Comparison of ENCODE assay signal across 1 cellular context in the genomic region with DNA sequence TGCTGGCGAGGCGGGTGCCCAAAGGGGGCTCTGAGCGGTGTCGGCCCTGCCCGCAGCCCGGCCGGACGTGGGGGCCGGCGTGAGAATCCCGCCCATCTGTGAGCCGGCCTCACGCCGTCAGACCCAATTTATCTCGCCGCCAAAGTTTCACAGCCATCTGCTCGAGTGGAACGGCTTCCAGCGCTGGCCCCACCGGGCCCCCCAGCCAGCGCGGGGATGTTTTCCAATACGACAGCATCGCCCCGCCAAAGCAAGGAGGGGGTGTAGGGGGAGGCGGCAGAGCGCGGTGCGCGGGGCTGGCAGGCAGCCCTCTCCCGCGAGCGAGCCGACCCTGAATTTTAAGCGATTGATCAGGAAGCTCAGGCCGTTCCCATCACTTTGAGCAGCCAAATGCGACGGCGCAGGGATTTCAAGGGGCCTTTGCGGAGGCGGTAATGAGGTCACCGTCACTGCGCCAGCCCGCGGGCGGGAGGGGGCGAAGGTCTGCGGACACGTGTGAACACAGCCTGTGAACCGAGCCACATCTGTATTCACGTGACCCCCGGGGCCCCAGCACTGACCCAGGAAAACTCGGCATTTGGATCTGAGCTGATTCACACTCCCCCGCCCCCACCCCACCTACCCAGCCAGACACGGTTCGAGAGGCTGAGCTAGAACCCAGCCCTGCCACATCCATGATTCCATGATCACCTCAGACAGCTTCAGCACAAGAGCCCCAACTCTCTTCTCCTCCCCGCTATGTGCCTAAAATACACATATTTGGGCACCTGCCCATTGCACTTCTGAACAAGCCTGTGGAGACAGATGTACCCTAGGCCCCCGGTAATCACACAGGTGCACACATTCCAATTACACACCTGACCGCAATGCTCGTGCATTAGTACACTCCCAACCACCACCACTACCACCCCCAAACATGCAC.
TF ChIP-seq lines count a peak whose summit lies in the region.

No MANE protein-coding gene starts in this region.

TF ChIP-seq in HepG2, 621 proteins besides CTCF, POLR2A, EP300 and RAD21 (continued from another document and continues in another):
- TF ChIP-seq, protein P1, sequence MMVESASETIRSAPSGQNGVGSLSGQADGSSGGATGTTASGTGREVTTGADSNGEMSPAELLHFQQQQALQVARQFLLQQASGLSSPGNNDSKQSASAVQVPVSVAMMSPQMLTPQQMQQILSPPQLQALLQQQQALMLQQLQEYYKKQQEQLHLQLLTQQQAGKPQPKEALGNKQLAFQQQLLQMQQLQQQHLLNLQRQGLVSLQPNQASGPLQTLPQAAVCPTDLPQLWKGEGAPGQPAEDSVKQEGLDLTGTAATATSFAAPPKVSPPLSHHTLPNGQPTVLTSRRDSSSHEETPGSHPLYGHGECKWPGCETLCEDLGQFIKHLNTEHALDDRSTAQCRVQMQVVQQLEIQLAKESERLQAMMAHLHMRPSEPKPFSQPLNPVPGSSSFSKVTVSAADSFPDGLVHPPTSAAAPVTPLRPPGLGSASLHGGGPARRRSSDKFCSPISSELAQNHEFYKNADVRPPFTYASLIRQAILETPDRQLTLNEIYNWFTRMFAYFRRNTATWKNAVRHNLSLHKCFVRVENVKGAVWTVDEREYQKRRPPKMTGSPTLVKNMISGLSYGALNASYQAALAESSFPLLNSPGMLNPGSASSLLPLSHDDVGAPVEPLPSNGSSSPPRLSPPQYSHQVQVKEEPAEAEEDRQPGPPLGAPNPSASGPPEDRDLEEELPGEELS (CRISPR knock-in tag; IDR thresholded peaks at IDR 0.05) = peak; percentile 54; the same call in 1 of the 2 replicates
- TF ChIP-seq, protein P2, sequence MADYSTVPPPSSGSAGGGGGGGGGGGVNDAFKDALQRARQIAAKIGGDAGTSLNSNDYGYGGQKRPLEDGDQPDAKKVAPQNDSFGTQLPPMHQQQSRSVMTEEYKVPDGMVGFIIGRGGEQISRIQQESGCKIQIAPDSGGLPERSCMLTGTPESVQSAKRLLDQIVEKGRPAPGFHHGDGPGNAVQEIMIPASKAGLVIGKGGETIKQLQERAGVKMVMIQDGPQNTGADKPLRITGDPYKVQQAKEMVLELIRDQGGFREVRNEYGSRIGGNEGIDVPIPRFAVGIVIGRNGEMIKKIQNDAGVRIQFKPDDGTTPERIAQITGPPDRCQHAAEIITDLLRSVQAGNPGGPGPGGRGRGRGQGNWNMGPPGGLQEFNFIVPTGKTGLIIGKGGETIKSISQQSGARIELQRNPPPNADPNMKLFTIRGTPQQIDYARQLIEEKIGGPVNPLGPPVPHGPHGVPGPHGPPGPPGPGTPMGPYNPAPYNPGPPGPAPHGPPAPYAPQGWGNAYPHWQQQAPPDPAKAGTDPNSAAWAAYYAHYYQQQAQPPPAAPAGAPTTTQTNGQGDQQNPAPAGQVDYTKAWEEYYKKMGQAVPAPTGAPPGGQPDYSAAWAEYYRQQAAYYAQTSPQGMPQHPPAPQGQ (CRISPR knock-in tag; IDR thresholded peaks at IDR 0.05; ENCODE audit: borderline replicate concordance) = no peak
- TF ChIP-seq ZNF138 (CRISPR knock-in tag; IDR thresholded peaks at IDR 0.05; ENCODE audit: low read depth) = no peak
- peak; percentile 8; the same call in 1 of the 2 replicates for TF ChIP-seq NAIF1 (CRISPR knock-in tag; IDR thresholded peaks at IDR 0.05; ENCODE audit: borderline replicate concordance)
- TF ChIP-seq MLLT10 (CRISPR knock-in tag; IDR thresholded peaks at IDR 0.05) = no peak
- TF ChIP-seq, protein P3, sequence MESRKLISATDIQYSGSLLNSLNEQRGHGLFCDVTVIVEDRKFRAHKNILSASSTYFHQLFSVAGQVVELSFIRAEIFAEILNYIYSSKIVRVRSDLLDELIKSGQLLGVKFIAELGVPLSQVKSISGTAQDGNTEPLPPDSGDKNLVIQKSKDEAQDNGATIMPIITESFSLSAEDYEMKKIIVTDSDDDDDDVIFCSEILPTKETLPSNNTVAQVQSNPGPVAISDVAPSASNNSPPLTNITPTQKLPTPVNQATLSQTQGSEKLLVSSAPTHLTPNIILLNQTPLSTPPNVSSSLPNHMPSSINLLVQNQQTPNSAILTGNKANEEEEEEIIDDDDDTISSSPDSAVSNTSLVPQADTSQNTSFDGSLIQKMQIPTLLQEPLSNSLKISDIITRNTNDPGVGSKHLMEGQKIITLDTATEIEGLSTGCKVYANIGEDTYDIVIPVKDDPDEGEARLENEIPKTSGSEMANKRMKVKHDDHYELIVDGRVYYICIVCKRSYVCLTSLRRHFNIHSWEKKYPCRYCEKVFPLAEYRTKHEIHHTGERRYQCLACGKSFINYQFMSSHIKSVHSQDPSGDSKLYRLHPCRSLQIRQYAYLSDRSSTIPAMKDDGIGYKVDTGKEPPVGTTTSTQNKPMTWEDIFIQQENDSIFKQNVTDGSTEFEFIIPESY (CRISPR knock-in tag; IDR thresholded peaks at IDR 0.05) = no peak
- no peak for TF ChIP-seq NFE2L2 (IDR thresholded peaks at IDR 0.05; ENCODE audit: low read length)
- TF ChIP-seq TEAD3 (CRISPR knock-in tag; optimal IDR thresholded peaks at IDR 0.05; ENCODE audit: borderline replicate concordance) = no peak
- no peak for TF ChIP-seq CHD2 (IDR thresholded peaks at IDR 0.05; ENCODE audit: low read depth, low read length)
- TF ChIP-seq CENPT (CRISPR knock-in tag; IDR thresholded peaks at IDR 0.05; ENCODE audit: low read depth) = no peak
- TF ChIP-seq, protein P4, sequence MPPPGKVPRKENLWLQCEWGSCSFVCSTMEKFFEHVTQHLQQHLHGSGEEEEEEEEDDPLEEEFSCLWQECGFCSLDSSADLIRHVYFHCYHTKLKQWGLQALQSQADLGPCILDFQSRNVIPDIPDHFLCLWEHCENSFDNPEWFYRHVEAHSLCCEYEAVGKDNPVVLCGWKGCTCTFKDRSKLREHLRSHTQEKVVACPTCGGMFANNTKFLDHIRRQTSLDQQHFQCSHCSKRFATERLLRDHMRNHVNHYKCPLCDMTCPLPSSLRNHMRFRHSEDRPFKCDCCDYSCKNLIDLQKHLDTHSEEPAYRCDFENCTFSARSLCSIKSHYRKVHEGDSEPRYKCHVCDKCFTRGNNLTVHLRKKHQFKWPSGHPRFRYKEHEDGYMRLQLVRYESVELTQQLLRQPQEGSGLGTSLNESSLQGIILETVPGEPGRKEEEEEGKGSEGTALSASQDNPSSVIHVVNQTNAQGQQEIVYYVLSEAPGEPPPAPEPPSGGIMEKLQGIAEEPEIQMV (CRISPR knock-in tag; IDR thresholded peaks at IDR 0.05; ENCODE audit: low read depth) = peak; percentile 38; the same call in 1 of the 2 replicates
- peak; percentile 62; the same call in 1 of the 2 replicates for TF ChIP-seq BRD4 (CRISPR knock-in tag; IDR thresholded peaks at IDR 0.05)
- TF ChIP-seq ZNF552 (CRISPR knock-in tag; IDR thresholded peaks at IDR 0.05; ENCODE audit: borderline replicate concordance) = no peak
- no peak for TF ChIP-seq KDM4B (CRISPR knock-in tag; IDR thresholded peaks at IDR 0.05)
- TF ChIP-seq SATB2 (CRISPR knock-in tag; IDR thresholded peaks at IDR 0.05) = no peak
- TF ChIP-seq, protein P5, sequence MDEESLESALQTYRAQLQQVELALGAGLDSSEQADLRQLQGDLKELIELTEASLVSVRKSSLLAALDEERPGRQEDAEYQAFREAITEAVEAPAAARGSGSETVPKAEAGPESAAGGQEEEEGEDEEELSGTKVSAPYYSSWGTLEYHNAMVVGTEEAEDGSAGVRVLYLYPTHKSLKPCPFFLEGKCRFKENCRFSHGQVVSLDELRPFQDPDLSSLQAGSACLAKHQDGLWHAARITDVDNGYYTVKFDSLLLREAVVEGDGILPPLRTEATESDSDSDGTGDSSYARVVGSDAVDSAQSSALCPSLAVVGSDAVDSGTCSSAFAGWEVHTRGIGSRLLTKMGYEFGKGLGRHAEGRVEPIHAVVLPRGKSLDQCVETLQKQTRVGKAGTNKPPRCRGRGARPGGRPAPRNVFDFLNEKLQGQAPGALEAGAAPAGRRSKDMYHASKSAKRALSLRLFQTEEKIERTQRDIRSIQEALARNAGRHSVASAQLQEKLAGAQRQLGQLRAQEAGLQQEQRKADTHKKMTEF (CRISPR knock-in tag; IDR thresholded peaks at IDR 0.05) = peak; percentile 38; the same call in 1 of the 2 replicates
- no peak for TF ChIP-seq MBD4 (IDR thresholded peaks at IDR 0.05; ENCODE audit: borderline replicate concordance, low read length)
- no peak for TF ChIP-seq ONECUT2 (CRISPR knock-in tag; IDR thresholded peaks at IDR 0.05)
- TF ChIP-seq, protein P6, sequence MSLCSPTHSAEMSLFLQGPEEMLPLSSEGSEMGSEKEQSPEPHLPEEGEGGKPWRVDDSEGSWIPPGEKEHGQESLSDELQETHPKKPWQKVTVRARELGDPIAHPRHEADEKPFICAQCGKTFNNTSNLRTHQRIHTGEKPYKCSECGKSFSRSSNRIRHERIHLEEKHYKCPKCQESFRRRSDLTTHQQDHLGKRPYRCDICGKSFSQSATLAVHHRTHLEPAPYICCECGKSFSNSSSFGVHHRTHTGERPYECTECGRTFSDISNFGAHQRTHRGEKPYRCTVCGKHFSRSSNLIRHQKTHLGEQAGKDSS (CRISPR knock-in tag; IDR thresholded peaks at IDR 0.05; ENCODE audit: borderline replicate concordance, low read depth) = no peak
- TF ChIP-seq, protein P7, sequence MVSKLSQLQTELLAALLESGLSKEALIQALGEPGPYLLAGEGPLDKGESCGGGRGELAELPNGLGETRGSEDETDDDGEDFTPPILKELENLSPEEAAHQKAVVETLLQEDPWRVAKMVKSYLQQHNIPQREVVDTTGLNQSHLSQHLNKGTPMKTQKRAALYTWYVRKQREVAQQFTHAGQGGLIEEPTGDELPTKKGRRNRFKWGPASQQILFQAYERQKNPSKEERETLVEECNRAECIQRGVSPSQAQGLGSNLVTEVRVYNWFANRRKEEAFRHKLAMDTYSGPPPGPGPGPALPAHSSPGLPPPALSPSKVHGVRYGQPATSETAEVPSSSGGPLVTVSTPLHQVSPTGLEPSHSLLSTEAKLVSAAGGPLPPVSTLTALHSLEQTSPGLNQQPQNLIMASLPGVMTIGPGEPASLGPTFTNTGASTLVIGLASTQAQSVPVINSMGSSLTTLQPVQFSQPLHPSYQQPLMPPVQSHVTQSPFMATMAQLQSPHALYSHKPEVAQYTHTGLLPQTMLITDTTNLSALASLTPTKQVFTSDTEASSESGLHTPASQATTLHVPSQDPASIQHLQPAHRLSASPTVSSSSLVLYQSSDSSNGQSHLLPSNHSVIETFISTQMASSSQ (IDR thresholded peaks at IDR 0.05; ENCODE audit: low read depth) = no peak
- TF ChIP-seq, protein P7 (CRISPR knock-in tag; IDR thresholded peaks at IDR 0.05; ENCODE audit: borderline replicate concordance) = no peak
- TF ChIP-seq, protein P8, sequence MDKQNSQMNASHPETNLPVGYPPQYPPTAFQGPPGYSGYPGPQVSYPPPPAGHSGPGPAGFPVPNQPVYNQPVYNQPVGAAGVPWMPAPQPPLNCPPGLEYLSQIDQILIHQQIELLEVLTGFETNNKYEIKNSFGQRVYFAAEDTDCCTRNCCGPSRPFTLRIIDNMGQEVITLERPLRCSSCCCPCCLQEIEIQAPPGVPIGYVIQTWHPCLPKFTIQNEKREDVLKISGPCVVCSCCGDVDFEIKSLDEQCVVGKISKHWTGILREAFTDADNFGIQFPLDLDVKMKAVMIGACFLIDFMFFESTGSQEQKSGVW (CRISPR knock-in tag; IDR thresholded peaks at IDR 0.05; ENCODE audit: borderline replicate concordance) = no peak
- peak; percentile 76 for TF ChIP-seq MYC (CRISPR knock-in tag; IDR thresholded peaks at IDR 0.05; ENCODE audit: borderline replicate concordance)
- no peak for TF ChIP-seq ZNF850 (CRISPR knock-in tag; conservative IDR thresholded peaks at IDR 0.05)
- TF ChIP-seq NCOA5 (CRISPR knock-in tag; IDR thresholded peaks at IDR 0.05) = no peak
- TF ChIP-seq ZNF124 (CRISPR knock-in tag; IDR thresholded peaks at IDR 0.05) = no peak
- 0 out of 2 replicates have a peak, but pooled peaks have one; percentile 17 for TF ChIP-seq PHF8 (CRISPR knock-in tag; IDR thresholded peaks at IDR 0.05)
- TF ChIP-seq ZNF121 (CRISPR knock-in tag; IDR thresholded peaks at IDR 0.05) = no peak
- TF ChIP-seq ZNF33B (CRISPR knock-in tag; IDR thresholded peaks at IDR 0.05) = no peak
- TF ChIP-seq JARID2 (CRISPR knock-in tag; IDR thresholded peaks at IDR 0.05; ENCODE audit: insufficient replicate concordance) = no peak
- TF ChIP-seq, protein P9, sequence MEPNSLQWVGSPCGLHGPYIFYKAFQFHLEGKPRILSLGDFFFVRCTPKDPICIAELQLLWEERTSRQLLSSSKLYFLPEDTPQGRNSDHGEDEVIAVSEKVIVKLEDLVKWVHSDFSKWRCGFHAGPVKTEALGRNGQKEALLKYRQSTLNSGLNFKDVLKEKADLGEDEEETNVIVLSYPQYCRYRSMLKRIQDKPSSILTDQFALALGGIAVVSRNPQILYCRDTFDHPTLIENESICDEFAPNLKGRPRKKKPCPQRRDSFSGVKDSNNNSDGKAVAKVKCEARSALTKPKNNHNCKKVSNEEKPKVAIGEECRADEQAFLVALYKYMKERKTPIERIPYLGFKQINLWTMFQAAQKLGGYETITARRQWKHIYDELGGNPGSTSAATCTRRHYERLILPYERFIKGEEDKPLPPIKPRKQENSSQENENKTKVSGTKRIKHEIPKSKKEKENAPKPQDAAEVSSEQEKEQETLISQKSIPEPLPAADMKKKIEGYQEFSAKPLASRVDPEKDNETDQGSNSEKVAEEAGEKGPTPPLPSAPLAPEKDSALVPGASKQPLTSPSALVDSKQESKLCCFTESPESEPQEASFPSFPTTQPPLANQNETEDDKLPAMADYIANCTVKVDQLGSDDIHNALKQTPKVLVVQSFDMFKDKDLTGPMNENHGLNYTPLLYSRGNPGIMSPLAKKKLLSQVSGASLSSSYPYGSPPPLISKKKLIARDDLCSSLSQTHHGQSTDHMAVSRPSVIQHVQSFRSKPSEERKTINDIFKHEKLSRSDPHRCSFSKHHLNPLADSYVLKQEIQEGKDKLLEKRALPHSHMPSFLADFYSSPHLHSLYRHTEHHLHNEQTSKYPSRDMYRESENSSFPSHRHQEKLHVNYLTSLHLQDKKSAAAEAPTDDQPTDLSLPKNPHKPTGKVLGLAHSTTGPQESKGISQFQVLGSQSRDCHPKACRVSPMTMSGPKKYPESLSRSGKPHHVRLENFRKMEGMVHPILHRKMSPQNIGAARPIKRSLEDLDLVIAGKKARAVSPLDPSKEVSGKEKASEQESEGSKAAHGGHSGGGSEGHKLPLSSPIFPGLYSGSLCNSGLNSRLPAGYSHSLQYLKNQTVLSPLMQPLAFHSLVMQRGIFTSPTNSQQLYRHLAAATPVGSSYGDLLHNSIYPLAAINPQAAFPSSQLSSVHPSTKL (CRISPR knock-in tag; IDR thresholded peaks at IDR 0.05) = 0 out of 2 replicates have a peak, but pooled peaks have one; percentile 42
- peak; percentile 40; the same call in 1 of the 2 replicates for TF ChIP-seq BORCS8-MEF2B (CRISPR knock-in tag; IDR thresholded peaks at IDR 0.05)
- no peak for TF ChIP-seq ZNF766 (CRISPR knock-in tag; IDR thresholded peaks at IDR 0.05; ENCODE audit: borderline replicate concordance)
- 0 out of 2 replicates have a peak, but pooled peaks have one; percentile 28 for TF ChIP-seq ERF (CRISPR knock-in tag; IDR thresholded peaks at IDR 0.05)
